ENCODE assay signal across 10 cellular contexts in genomic region chr17:79833110-79833450, GRCh38. TPM values are rescaled to one million over a fixed set of nuclear protein-coding genes. Genes with fewer than 3 reads are reported as not detected.
A peak's percentile ranks its signal among the peaks of the same experiment; 100 is the strongest.
DNase-seq lines count a peak whose midpoint lies in the region; ATAC-seq and TF ChIP-seq lines count a peak whose summit lies in the region.
"Had no signal": no experiment of that assay in that cellular context is flagged by ENCODE, and none has a peak within 500 bp of the region (broad histone marks: within the 10 kb centered on the region; RNA-seq: fewer than 3 reads in every experiment).

No MANE protein-coding gene starts in this region.

- ATAC-seq in body of pancreas (no peak), natural killer cell (no peak)

- peaks cover 32% of the 10 kb centered on the region for H3K23me2 ChIP-seq in H9 (ENCODE audit: insufficient read length, low read depth, low read length, poor library complexity, severe bottlenecking)

- H3K56ac ChIP-seq in H9 (ENCODE audit: insufficient read length, low read depth, low read length) = no peak overlapping the region

- no peak overlapping the region for H3K23ac ChIP-seq in H9 (ENCODE audit: insufficient read length, low read depth, low read length)

- peaks cover 28 to 53% of the 10 kb centered on the region in 2 experiments for H3K4me1 Mint-ChIP-seq in H9
- peaks cover 21 to 34% of the 10 kb centered on the region in 2 donors for H3K4me1 Mint-ChIP-seq in natural killer cell

- H2AK5ac ChIP-seq in H9 (ENCODE audit: insufficient read length, low read length) = no peak overlapping the region

- intact Hi-C loops in body of pancreas (cut with DNase I) = no loop called here
- intact Hi-C loops in natural killer cell (cut with micrococcal nuclease) = no loop called here
- intact Hi-C loops in tibial artery (cut with DNase I; ENCODE audit: low total_unique reads) = no loop called here

- H2BK5ac ChIP-seq in H9 (ENCODE audit: insufficient read length, low read length) = no peak overlapping the region

- H3K14ac ChIP-seq in H9 (ENCODE audit: insufficient read depth, low read length) = no peak overlapping the region

- peaks cover 47 to 100% (median 64%) of the 10 kb centered on the region in 11 experiments for H4K20me1 ChIP-seq in BLaER1 treated with 17β-estradiol and CSF1 and Interleukin-3, amounts not matched to agents 10 nM and 100 nM
- H4K20me1 ChIP-seq in H9 (ENCODE audit: control insufficient read depth, insufficient read depth, insufficient read length) = no peaks in the 10 kb centered on the region

- no peak for TF ChIP-seq CTCF in H9 (conservative IDR thresholded peaks at IDR 0.05)
- no peak for TF ChIP-seq CTCF in body of pancreas (IDR thresholded peaks at IDR 0.05)
- no peak for TF ChIP-seq CTCF in natural killer cell (IDR thresholded peaks at IDR 0.05)
- TF ChIP-seq CTCF in tibial artery (IDR thresholded peaks at IDR 0.05) = no peak

- no peak overlapping the region for H4K5ac ChIP-seq in H9 (ENCODE audit: insufficient read length, low read depth, low read length)

- H3T11ph ChIP-seq in H9 (ENCODE audit: low read length) = no peak overlapping the region

- no peak overlapping the region for H3K27ac Mint-ChIP-seq in H9
- H3K27ac Mint-ChIP-seq in natural killer cell = peak overlapping the region in 1 of 2 donors; percentile 36

- H3K4me1 ChIP-seq in BLaER1 treated with 17β-estradiol and CSF1 and Interleukin-3, amounts not matched to agents 10 nM and 100 nM = peaks cover 86 to 100% (median 93%) of the 10 kb centered on the region in 10 experiments
- peaks cover 2% of the 10 kb centered on the region; the same call in 1 of the 2 replicates for H3K4me1 ChIP-seq in H9 (ENCODE audit: insufficient read depth, low read length)
- H3K4me1 ChIP-seq in body of pancreas = peaks cover 87% of the 10 kb centered on the region
- H3K4me1 ChIP-seq in tibial artery = peaks cover 15 to 45% (median 38%) of the 10 kb centered on the region in 4 donors

- H3K79me2 ChIP-seq in H9 (ENCODE audit: insufficient read depth, low read length) = no peaks in the 10 kb centered on the region

- DNase-seq in H9 = no peak
- no peak for DNase-seq in body of pancreas
- no peak for DNase-seq in natural killer cell
- DNase-seq in NCI-H1092 treated with DMSO at 0.1 percent for 48 hours (lab: John Stamatoyannopoulos, UW) = no peak
- no peak for DNase-seq in COLO829 (ENCODE audit: low spot score)
- DNase-seq in NCI-H2196 (lab: John Stamatoyannopoulos, UW; ENCODE audit: unreplicated experiment) = no peak
- DNase-seq in tibial artery = no peak
- DNase-seq: NCI-H1105 treated with DMSO at 0.1 percent for 48 hours; stimulated activated CD4-positive, alpha-beta T cell treated with anti-CD3 and anti-CD28 coated beads, Interleukin-4, amount 100 ng/mL, for 24 hours had no signal

- H3K9me3 Mint-ChIP-seq in H9 (no peaks in the 10 kb centered on the region; a peak in 2 of 5 replicates), natural killer cell (no peaks in the 10 kb centered on the region)

- H2BK120ac ChIP-seq in H9 (ENCODE audit: low read depth, low read length, poor library complexity, severe bottlenecking) = no peak overlapping the region

- H3K4ac ChIP-seq in H9 (ENCODE audit: low read depth, low read length) = no peak overlapping the region

- H3K79me1 ChIP-seq in H9 (ENCODE audit: insufficient read depth, low read depth, low read length, poor library complexity, severe bottlenecking) = no peaks in the 10 kb centered on the region

- TF ChIP-seq POLR2A in body of pancreas (IDR thresholded peaks at IDR 0.05) = no peak

- no peak overlapping the region for H2BK20ac ChIP-seq in H9 (ENCODE audit: low read depth, low read length, poor library complexity, severe bottlenecking)

- H3K18ac ChIP-seq in H9 (ENCODE audit: insufficient read length, low read depth, low read length) = no peak overlapping the region

- peaks cover 0 to 10% (median 0%) of the 10 kb centered on the region in 11 experiments; a peak in 2 of 22 replicates for H3K9me3 ChIP-seq in BLaER1 treated with 17β-estradiol and CSF1 and Interleukin-3, amounts not matched to agents 10 nM and 100 nM (replicated peaks in 1 of 11)
- H3K9me3 ChIP-seq in H9 (ENCODE audit: control insufficient read depth, low read depth, low read length) (no peaks in the 10 kb centered on the region), body of pancreas (no peaks in the 10 kb centered on the region), tibial artery (no peaks in the 10 kb centered on the region)

- H3K9ac ChIP-seq in BLaER1 treated with 17β-estradiol and CSF1 and Interleukin-3, amounts not matched to agents 10 nM and 100 nM = peak overlapping the region in 7 of 11 experiments; percentile 57 to 80 (median 76); a peak in 9 of 22 replicates
- H3K9ac ChIP-seq in H9 (ENCODE audit: extremely low read depth, insufficient read length, low read length) = no peak overlapping the region

- no peaks in the 10 kb centered on the region for H3K27me3 ChIP-seq in BLaER1 treated with 17β-estradiol and CSF1 and Interleukin-3, amounts not matched to agents 10 nM and 100 nM
- H3K27me3 ChIP-seq in H9 (ENCODE audit: insufficient read depth, low read length) (peaks cover 66% of the 10 kb centered on the region), body of pancreas (no peaks in the 10 kb centered on the region), tibial artery (peaks cover 0 to 48% of the 10 kb centered on the region in 2 donors)

- no CpG with 5 or more reads among the region's 7 CpGs for WGBS in H9 (ENCODE audit: extremely low coverage, insufficient read length, low lambda C conversion rate)
- WGBS in body of pancreas, 2 donors = 75 to 77% methylated on average over 7 of the region's 7 CpGs

- H2AFZ ChIP-seq in H9 (ENCODE audit: low read length) = no peak overlapping the region

- H4K91ac ChIP-seq in H9 (ENCODE audit: insufficient read length, low read depth, low read length) = no peak overlapping the region

- H3K36me3 Mint-ChIP-seq in H9 (ENCODE audit: insufficient read depth in 1 of 3, low read depth in 3 of 3) = no peaks in the 10 kb centered on the region
- no peaks in the 10 kb centered on the region for H3K36me3 Mint-ChIP-seq in natural killer cell

- H2BK15ac ChIP-seq in H9 (ENCODE audit: low read depth, low read length) = no peak overlapping the region

- peak overlapping the region; percentile 84 to 100 (median 94) for H3K4me2 ChIP-seq in BLaER1 treated with 17β-estradiol and CSF1 and Interleukin-3, amounts not matched to agents 10 nM and 100 nM
- no peak overlapping the region for H3K4me2 ChIP-seq in H9 (ENCODE audit: insufficient read depth, insufficient read length, low read length)

- H3K27me3 Mint-ChIP-seq in H9 (ENCODE audit: low read depth) (peaks cover 99% of the 10 kb centered on the region), natural killer cell (ENCODE audit: low read depth in 2 of 2) (peaks cover 0 to 2% of the 10 kb centered on the region in 2 donors)

- H3K4me3 Mint-ChIP-seq in H9 (peak overlapping the region; percentile 41 to 70), natural killer cell (peak overlapping the region; percentile 65)

- peak overlapping the region in 6 of 10 experiments; percentile 40 to 59 (median 48); a peak in 6 of 20 replicates for H3K4me3 ChIP-seq in BLaER1 treated with 17β-estradiol and CSF1 and Interleukin-3, amounts not matched to agents 10 nM and 100 nM
- H3K4me3 ChIP-seq in body of pancreas = no peak overlapping the region
- H3K4me3 ChIP-seq in tibial artery = no peak overlapping the region

- no peak overlapping the region for H2BK12ac ChIP-seq in H9 (ENCODE audit: insufficient read length, low read depth, low read length)

- peaks cover 22 to 52% (median 42%) of the 10 kb centered on the region in 11 experiments for H3K36me3 ChIP-seq in BLaER1 treated with 17β-estradiol and CSF1 and Interleukin-3, amounts not matched to agents 10 nM and 100 nM
- H3K36me3 ChIP-seq in body of pancreas (replicated peaks in 1 of 2; ENCODE audit: insufficient read depth in 1 of 2, low read depth in 2 of 2) (peaks cover 0 to 1% of the 10 kb centered on the region in 2 donors), tibial artery (peaks cover 21 to 23% (median 22%) of the 10 kb centered on the region in 3 donors)

- H4K8ac ChIP-seq in H9 (replicated peaks; ENCODE audit: insufficient read length, low read depth, low read length) = no peak overlapping the region

- H3K27ac ChIP-seq in BLaER1 treated with 17β-estradiol and CSF1 and Interleukin-3, amounts not matched to agents 10 nM and 100 nM = no peak overlapping the region; a peak in 2 of 22 replicates
- H3K27ac ChIP-seq in H9 (ENCODE audit: insufficient read length, low read depth, low read length) (no peak overlapping the region), body of pancreas (peak overlapping the region in 3 of 4 donors; percentile 85 to 89 (median 88)), tibial artery (no peak overlapping the region)

RNA-seq across cellular contexts. Expression of gene CBX4, which starts 6.2 kb away (rescaled TPM):
- total RNA-seq in H9 (2021) (5.1 and 6.2 TPM in 2 replicates), body of pancreas (10 to 100 TPM; 15.6 to 17.8 TPM), natural killer cell (100 to 1,000 TPM; 147 to 220 (median 217) TPM)

RNA-seq across cellular contexts. Expression of gene CBX8, which starts 36.2 kb away (rescaled TPM):
- total RNA-seq in H9 (2021) = 1.2 and 2.9 TPM in 2 replicates
- total RNA-seq in body of pancreas = 1 to 10 TPM; 1.6 to 1.8 TPM
- total RNA-seq in natural killer cell = 1 to 10 TPM; 4.0 to 6.4 (median 5.8) TPM

RNA-seq across cellular contexts. Expression of gene CBX2, which starts 55.1 kb away (rescaled TPM):
- total RNA-seq in H9 (2021) (77.4 and 79.4 TPM in 2 replicates), body of pancreas (1 to 10 TPM; 1.6 to 2.0 TPM), natural killer cell (1 to 10 TPM in 1 of 3 donors, under 1 TPM in 1, not detected in 1; 0.18 to 1.3 TPM)

Comparison
In these comparisons a context has a peak if more than half of its experiments do, and no peak if none do; other contexts are left out.
1. H3K27ac ChIP-seq: peak in body of pancreas (3 of 4); none in BLaER1 treated with 17β-estradiol and CSF1 and Interleukin-3, amounts not matched to agents 10 nM and 100 nM (0 of 11), H9 (single experiment) and tibial artery (0 of 2).
2. H3K4me3 ChIP-seq: peak in BLaER1 treated with 17β-estradiol and CSF1 and Interleukin-3, amounts not matched to agents 10 nM and 100 nM (6 of 10); none in body of pancreas (0 of 2) and tibial artery (0 of 2).
3. RNA of gene CBX4, which starts 6.2 kb away (total RNA-seq): 147 to 220 TPM in natural killer cell; 15.6 to 17.8 TPM in body of pancreas and 5.1 to 6.2 TPM in H9; every median in the first group is over 4 times any median in the second.
4. RNA of gene CBX2, which starts 55.1 kb away (total RNA-seq): 77.4 to 79.4 TPM in H9; 1.6 to 2.0 TPM in body of pancreas and 0.18 to 1.3 TPM in natural killer cell; every median in the first group is over 10 times any median in the second.